17 cellular contexts compared by ENCODE assay signal in genomic region chr3:12815078-12815477, GRCh38. TPM values are rescaled to one million over a fixed set of nuclear protein-coding genes. Genes with fewer than 3 reads are reported as not detected.
A peak's percentile ranks its signal among the peaks of the same experiment; 100 is the strongest.
DNase-seq lines count a peak whose midpoint lies in the region; ATAC-seq and TF ChIP-seq lines count a peak whose summit lies in the region.
"Had no signal": no experiment of that assay in that cellular context is flagged by ENCODE, and none has a peak within 500 bp of the region (broad histone marks: within the 10 kb centered on the region; RNA-seq: fewer than 3 reads in every experiment).

No MANE protein-coding gene starts in this region.

- H3K4me1 Mint-ChIP-seq in endothelial cell (ENCODE audit: unreplicated experiment) = peaks cover 13% of the 10 kb centered on the region

- H3K4me1 ChIP-seq in trophoblast cell (ENCODE audit: control insufficient read depth in 1 of 2, insufficient read depth in 2 of 2, low read length in 2 of 2) = no peaks in the 10 kb centered on the region
- H3K4me1 ChIP-seq in skeletal muscle tissue (ENCODE audit: control insufficient read depth in 3 of 3, insufficient read depth in 3 of 3, low read length in 3 of 3) = peaks cover 19 to 57% (median 42%) of the 10 kb centered on the region in 3 donors
- peaks cover 6% of the 10 kb centered on the region for H3K4me1 ChIP-seq in testis

- H2BK120ac ChIP-seq in trophoblast cell (ENCODE audit: insufficient read depth, low read length, poor library complexity) = no peak overlapping the region

- no peak for ATAC-seq in HG02981 (IDR thresholded peaks at IDR 0.05; ENCODE audit: unreplicated experiment)

- peak overlapping the region; percentile 35 for H3K4me3 ChIP-seq in trophoblast cell (ENCODE audit: low read depth, low read length)
- no peak overlapping the region for H3K4me3 ChIP-seq in skeletal muscle tissue (ENCODE audit: low read length in 3 of 3)
- no peak overlapping the region for H3K4me3 ChIP-seq in testis
- H3K4me3 ChIP-seq: GM23248 had no signal

- no peak for DNase-seq in endothelial cell (ENCODE audit: low spot score)
- DNase-seq in trophoblast cell = no peak
- DNase-seq in testis = no peak
- DNase-seq in NCI-H2081 treated with DMSO at 0.1 percent for 48 hours (lab: John Stamatoyannopoulos, UW) = no peak
- DNase-seq: Calu3; CD4-positive, alpha-beta memory T cell; COR-L47; DMS53; DND-41; GM23248; HCEC 1CT had no signal

- H3K23ac ChIP-seq in trophoblast cell (ENCODE audit: low read length) = no peak overlapping the region

- no peak overlapping the region for H3K4me2 ChIP-seq in trophoblast cell (ENCODE audit: low read length)

- H2AFZ ChIP-seq in trophoblast cell (ENCODE audit: insufficient read depth, low read length, poor library complexity) = no peak overlapping the region
- H2AFZ ChIP-seq: GM23248 had no signal

- TF ChIP-seq POLR2A in testis (IDR thresholded peaks at IDR 0.05) = no peak

- H3K14ac ChIP-seq in trophoblast cell (ENCODE audit: low read length) = no peak overlapping the region

- H4K12ac ChIP-seq in trophoblast cell (ENCODE audit: low read depth, low read length) = no peak overlapping the region

- intact Hi-C loops in testis (cut with DNase I; ENCODE audit: low total_unique reads) = no loop called here

- H3K36me3 Mint-ChIP-seq in endothelial cell (ENCODE audit: low read depth, unreplicated experiment) = no peaks in the 10 kb centered on the region
- H3K36me3 Mint-ChIP-seq: CD4-positive, alpha-beta memory T cell had no signal

- no peaks in the 10 kb centered on the region for H3K27me3 ChIP-seq in trophoblast cell (ENCODE audit: insufficient read depth, low read length)
- no peaks in the 10 kb centered on the region for H3K27me3 ChIP-seq in skeletal muscle tissue (ENCODE audit: control insufficient read depth in 3 of 3, insufficient read depth in 3 of 3, low read length in 3 of 3)
- H3K27me3 ChIP-seq in testis = no peaks in the 10 kb centered on the region

- H4K91ac ChIP-seq in trophoblast cell (ENCODE audit: low read depth, low read length) = no peak overlapping the region

- no peak for TF ChIP-seq CTCF in endothelial cell (IDR thresholded peaks at IDR 0.05; ENCODE audit: unreplicated experiment)
- TF ChIP-seq CTCF in testis (IDR thresholded peaks at IDR 0.05) = no peak

- no peaks in the 10 kb centered on the region for H3K9me3 ChIP-seq in trophoblast cell (ENCODE audit: insufficient read depth, low read depth, low read length)
- H3K9me3 ChIP-seq in skeletal muscle tissue (ENCODE audit: control insufficient read depth in 3 of 3, low read length in 3 of 3) = no peaks in the 10 kb centered on the region
- no peaks in the 10 kb centered on the region for H3K9me3 ChIP-seq in testis

- H3K27me3 Mint-ChIP-seq in endothelial cell (ENCODE audit: unreplicated experiment) = peaks cover 5% of the 10 kb centered on the region
- H3K27me3 Mint-ChIP-seq: CD4-positive, alpha-beta memory T cell had no signal

- H3K36me3 ChIP-seq in trophoblast cell (ENCODE audit: control insufficient read depth in 1 of 2, insufficient read depth in 2 of 2, low read length in 2 of 2) (no peaks in the 10 kb centered on the region), skeletal muscle tissue (ENCODE audit: control insufficient read depth in 3 of 3, insufficient read depth in 3 of 3, low read length in 3 of 3) (peaks cover 68 to 81% (median 70%) of the 10 kb centered on the region in 3 donors), testis (ENCODE audit: low read depth, missing control alignments) (no peaks in the 10 kb centered on the region)

- H3K27ac Mint-ChIP-seq in endothelial cell (ENCODE audit: unreplicated experiment) = peak overlapping the region; percentile 57

- H3K9me3 Mint-ChIP-seq in endothelial cell (ENCODE audit: unreplicated experiment) = no peaks in the 10 kb centered on the region
- H3K9me3 Mint-ChIP-seq: CD4-positive, alpha-beta memory T cell had no signal

- no peak overlapping the region for H2BK5ac ChIP-seq in trophoblast cell (ENCODE audit: low read depth, low read length, poor library complexity)

- H3K79me1 ChIP-seq in trophoblast cell (ENCODE audit: low read length) = peaks cover under 1% of the 10 kb centered on the region

- H3K9ac ChIP-seq in trophoblast cell (ENCODE audit: low read length) (no peak overlapping the region), skeletal muscle tissue (ENCODE audit: low read depth in 1 of 3, low read length in 3 of 3) (peak overlapping the region in 1 of 3 donors; percentile 25)
- H3K9ac ChIP-seq: GM23248 had no signal

- no peak overlapping the region for H3K4me3 Mint-ChIP-seq in endothelial cell (ENCODE audit: unreplicated experiment)
- H3K4me3 Mint-ChIP-seq: CD4-positive, alpha-beta memory T cell had no signal

- no peak overlapping the region for H4K8ac ChIP-seq in trophoblast cell (ENCODE audit: low read depth, low read length)

- WGBS in trophoblast cell (ENCODE audit: extremely low coverage, insufficient coverage, insufficient read length) = no CpG with 5 or more reads among the region's 24 CpGs
- WGBS in testis, 2 donors = 94% methylated on average over 13 to 24 of the region's 24 CpGs

- no peak overlapping the region for H3K27ac ChIP-seq in trophoblast cell (ENCODE audit: low read depth, low read length)
- H3K27ac ChIP-seq in skeletal muscle tissue (ENCODE audit: low read depth, low read length) = peak overlapping the region; percentile 16
- H3K27ac ChIP-seq in testis = no peak overlapping the region
- H3K27ac ChIP-seq: GM23248 had no signal

- no peak overlapping the region for H2BK12ac ChIP-seq in trophoblast cell (ENCODE audit: low read length)

- H2AK5ac ChIP-seq in trophoblast cell (ENCODE audit: low read length) = no peak overlapping the region

- no peak overlapping the region for H3K18ac ChIP-seq in trophoblast cell (ENCODE audit: low read length)

- peaks cover under 1% of the 10 kb centered on the region for H3K79me2 ChIP-seq in trophoblast cell (ENCODE audit: control insufficient read depth, insufficient read depth, low read length, poor library complexity)

- H3K4ac ChIP-seq in trophoblast cell (ENCODE audit: low read depth, low read length) = no peak overlapping the region

RNA-seq across cellular contexts. Expression of gene CAND2, which starts 18.6 kb away (rescaled TPM):
- total RNA-seq in endothelial cell (ENCODE audit: unreplicated experiment) (1.8 TPM), skeletal muscle tissue (22.4 TPM), testis (100 to 1,000 TPM; 118 to 128 TPM)
- 0.29 and 0.31 TPM in 2 replicates for polyA plus RNA-seq in trophoblast cell (2013)
- polyA plus RNA-seq in testis (ENCODE audit: insufficient read depth, low read depth, low replicate concordance) = 38.0 TPM
- total RNA-seq: Calu3 had no signal

RNA-seq across cellular contexts. Expression of gene RPL32, which starts 26.3 kb away (rescaled TPM):
- total RNA-seq in endothelial cell (ENCODE audit: unreplicated experiment) (1,571 TPM), skeletal muscle tissue (1,978 TPM), testis (100 to 1,000 TPM; 435 to 713 TPM)
- polyA plus RNA-seq in trophoblast cell (2013) = 1,121 and 1,210 TPM in 2 replicates
- 1,578 TPM for polyA plus RNA-seq in testis (ENCODE audit: insufficient read depth, low read depth, low replicate concordance)

RNA-seq across cellular contexts. Expression of gene TMEM40, which starts 56.0 kb away (rescaled TPM):
- total RNA-seq in endothelial cell (ENCODE audit: unreplicated experiment) (not detected), skeletal muscle tissue (under 0.01 TPM), testis (1 to 10 TPM; 1.5 to 1.7 TPM)
- 26.1 and 27.0 TPM in 2 replicates for polyA plus RNA-seq in trophoblast cell (2013)
- polyA plus RNA-seq in testis (ENCODE audit: insufficient read depth, low read depth, low replicate concordance) = 0.96 TPM
- total RNA-seq: A172; A673; CD4-positive, alpha-beta memory T cell; GM23248; H1; H7 had no signal
- polyA plus RNA-seq: CD4-positive, alpha-beta memory T cell; GM23248 had no signal
